8 cellular contexts compared by ENCODE assay signal in the genomic region with DNA sequence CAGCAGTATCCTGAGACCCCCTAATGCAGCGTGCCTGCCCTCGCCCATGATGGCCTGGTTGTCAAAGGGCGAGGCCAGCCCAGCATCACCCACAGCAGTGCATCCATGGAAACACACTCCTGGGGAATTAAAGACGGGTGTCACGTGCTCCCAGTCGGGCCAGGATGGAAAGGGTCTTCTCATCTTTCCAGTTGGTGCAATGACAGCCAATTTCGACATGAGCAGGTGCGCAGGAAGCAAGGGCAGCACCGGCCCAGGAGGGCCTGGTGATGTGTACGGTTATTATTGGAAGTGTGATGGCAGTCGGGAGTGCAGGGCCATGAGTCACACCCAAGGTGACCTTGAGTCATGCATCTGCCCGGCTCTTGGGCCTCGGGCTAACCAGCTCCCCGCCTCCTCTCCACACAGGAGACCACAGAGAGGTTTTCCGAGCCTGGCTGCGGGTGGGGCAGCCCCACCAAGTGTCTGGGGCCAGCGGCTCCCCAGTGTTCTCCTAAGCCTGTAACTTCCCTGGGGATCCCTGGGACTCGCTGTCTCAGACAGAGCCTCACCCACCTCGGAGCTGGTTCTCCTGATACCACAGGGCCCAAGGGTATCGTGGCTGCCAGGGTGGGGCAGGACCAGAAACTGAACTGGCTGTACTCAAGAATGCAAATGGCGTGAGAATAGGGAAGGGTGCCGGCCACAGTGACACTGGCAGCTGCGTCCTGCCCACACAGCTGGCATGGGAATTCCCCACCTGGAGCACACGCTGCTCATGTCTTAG.
A peak's percentile ranks its signal among the peaks of the same experiment; 100 is the strongest.
DNase-seq lines count a peak whose midpoint lies in the region; ATAC-seq and TF ChIP-seq lines count a peak whose summit lies in the region.

No MANE protein-coding gene starts in this region.

- no peak overlapping the region for H3K27ac ChIP-seq in sigmoid colon

- H3K27me3 Mint-ChIP-seq in brain, result no peaks in the 10 kb centered on the region
- no peaks in the 10 kb centered on the region for H3K27me3 Mint-ChIP-seq in activated naive CD4-positive, alpha-beta T cell treated with anti-CD3 and anti-CD28 coated beads for 36 hours (ENCODE audit: low read depth)
- H3K27me3 Mint-ChIP-seq in activated T-helper 2 cell treated with anti-CD3 and anti-CD28 coated beads, Interferon-gamma antibody, Interleukin-2, Interleukin-4, amounts not matched to agents 10 μg/mL and 5 μg/mL and 100 μg/mL, durations not matched to agents 14 hours and 24 hours and 36 hours (ENCODE audit: low read depth), result peaks cover 7% of the 10 kb centered on the region

- CTCF ChIA-PET in activated naive CD4-positive, alpha-beta T cell treated with anti-CD3 and anti-CD28 coated beads for 36 hours (lab: Charles Lee), result no interaction called here

- ATAC-seq in GM21367 (IDR thresholded peaks at IDR 0.05; ENCODE audit: unreplicated experiment), result peak; percentile 57

- DNase-seq in CD1c-positive myeloid dendritic cell (ENCODE audit: extremely low spot score) (peak; percentile 74), NCI-H1436 treated with DMSO at 0.1 percent for 48 hours (lab: John Stamatoyannopoulos, UW) (peak; percentile 65), sigmoid colon (peak; percentile 61), NCI-H2029 treated with DMSO at 0.1 percent for 48 hours (lab: John Stamatoyannopoulos, UW) (no peak)
- no peak for DNase-seq in activated naive CD4-positive, alpha-beta T cell treated with anti-CD3 and anti-CD28 coated beads for 36 hours
- DNase-seq in activated T-helper 2 cell treated with anti-CD3 and anti-CD28 coated beads, Interferon-gamma antibody, Interleukin-2, Interleukin-4, amounts not matched to agents 10 μg/mL and 5 μg/mL and 100 μg/mL, durations not matched to agents 14 hours and 24 hours and 36 hours (ENCODE audit: low spot score), result no peak

- intact Hi-C loops in sigmoid colon (cut with DNase I), result no loop called here
- intact Hi-C loops in activated naive CD4-positive, alpha-beta T cell treated with anti-CD3 and anti-CD28 coated beads for 36 hours (cut with micrococcal nuclease), result no loop called here
- intact Hi-C loops in activated T-helper 2 cell treated with anti-CD3 and anti-CD28 coated beads, Interferon-gamma antibody, Interleukin-2, Interleukin-4, amounts not matched to agents 10 μg/mL and 5 μg/mL and 100 μg/mL, durations not matched to agents 14 hours and 24 hours and 36 hours (cut with micrococcal nuclease), result no loop called here

- no peak for TF ChIP-seq CTCF in brain (conservative IDR thresholded peaks at IDR 0.05)
- no peak for TF ChIP-seq CTCF in sigmoid colon (IDR thresholded peaks at IDR 0.05)

- no peak overlapping the region for H3K4me3 ChIP-seq in sigmoid colon

- 72 to 76% methylated on average over 24 of the region's 24 CpGs for WGBS in sigmoid colon, 2 donors

- H3K27ac Mint-ChIP-seq in brain, result peak overlapping the region in 3 of 5 experiments; percentile 12 to 79 (median 77)
- no peak overlapping the region for H3K27ac Mint-ChIP-seq in activated naive CD4-positive, alpha-beta T cell treated with anti-CD3 and anti-CD28 coated beads for 36 hours
- no peak overlapping the region for H3K27ac Mint-ChIP-seq in activated T-helper 2 cell treated with anti-CD3 and anti-CD28 coated beads, Interferon-gamma antibody, Interleukin-2, Interleukin-4, amounts not matched to agents 10 μg/mL and 5 μg/mL and 100 μg/mL, durations not matched to agents 14 hours and 24 hours and 36 hours

- TF ChIP-seq POLR2A in sigmoid colon (IDR thresholded peaks at IDR 0.05), result no peak

- H3K4me1 ChIP-seq in sigmoid colon, result no peaks in the 10 kb centered on the region

- H3K9me3 ChIP-seq in sigmoid colon, result no peaks in the 10 kb centered on the region

- TF ChIP-seq EP300 in sigmoid colon (IDR thresholded peaks at IDR 0.05), result no peak

- no peaks in the 10 kb centered on the region for H3K36me3 Mint-ChIP-seq in brain
- no peaks in the 10 kb centered on the region for H3K36me3 Mint-ChIP-seq in activated naive CD4-positive, alpha-beta T cell treated with anti-CD3 and anti-CD28 coated beads for 36 hours (ENCODE audit: low read depth)
- H3K36me3 Mint-ChIP-seq in activated T-helper 2 cell treated with anti-CD3 and anti-CD28 coated beads, Interferon-gamma antibody, Interleukin-2, Interleukin-4, amounts not matched to agents 10 μg/mL and 5 μg/mL and 100 μg/mL, durations not matched to agents 14 hours and 24 hours and 36 hours (ENCODE audit: low read depth), result no peaks in the 10 kb centered on the region

- peaks cover 55% of the 10 kb centered on the region for H3K4me1 Mint-ChIP-seq in brain
- no peaks in the 10 kb centered on the region for H3K4me1 Mint-ChIP-seq in activated naive CD4-positive, alpha-beta T cell treated with anti-CD3 and anti-CD28 coated beads for 36 hours (ENCODE audit: low read depth)
- peaks cover 7% of the 10 kb centered on the region for H3K4me1 Mint-ChIP-seq in activated T-helper 2 cell treated with anti-CD3 and anti-CD28 coated beads, Interferon-gamma antibody, Interleukin-2, Interleukin-4, amounts not matched to agents 10 μg/mL and 5 μg/mL and 100 μg/mL, durations not matched to agents 14 hours and 24 hours and 36 hours (ENCODE audit: low read depth)

- no peaks in the 10 kb centered on the region for H3K36me3 ChIP-seq in sigmoid colon

- H3K4me3 Mint-ChIP-seq in brain, result no peak overlapping the region
- H3K4me3 Mint-ChIP-seq in activated naive CD4-positive, alpha-beta T cell treated with anti-CD3 and anti-CD28 coated beads for 36 hours, result no peak overlapping the region
- H3K4me3 Mint-ChIP-seq in activated T-helper 2 cell treated with anti-CD3 and anti-CD28 coated beads, Interferon-gamma antibody, Interleukin-2, Interleukin-4, amounts not matched to agents 10 μg/mL and 5 μg/mL and 100 μg/mL, durations not matched to agents 14 hours and 24 hours and 36 hours (ENCODE audit: low read depth), result no peak overlapping the region

- no peaks in the 10 kb centered on the region for H3K27me3 ChIP-seq in sigmoid colon

- peaks cover 0 to 4% (median 0%) of the 10 kb centered on the region in 5 experiments for H3K9me3 Mint-ChIP-seq in brain
- H3K9me3 Mint-ChIP-seq in activated naive CD4-positive, alpha-beta T cell treated with anti-CD3 and anti-CD28 coated beads for 36 hours, result no peaks in the 10 kb centered on the region
- no peaks in the 10 kb centered on the region for H3K9me3 Mint-ChIP-seq in activated T-helper 2 cell treated with anti-CD3 and anti-CD28 coated beads, Interferon-gamma antibody, Interleukin-2, Interleukin-4, amounts not matched to agents 10 μg/mL and 5 μg/mL and 100 μg/mL, durations not matched to agents 14 hours and 24 hours and 36 hours

Comparison
In these comparisons a context has a peak if more than half of its experiments do, and no peak if none do; other contexts are left out.
1. DNase-seq: peak in CD1c-positive myeloid dendritic cell (single experiment), NCI-H1436 treated with DMSO at 0.1 percent for 48 hours (single experiment) and sigmoid colon (single experiment); none in NCI-H2029 treated with DMSO at 0.1 percent for 48 hours (single experiment), activated naive CD4-positive, alpha-beta T cell treated with anti-CD3 and anti-CD28 coated beads for 36 hours (single experiment) and activated T-helper 2 cell treated with anti-CD3 and anti-CD28 coated beads, Interferon-gamma antibody, Interleukin-2, Interleukin-4, amounts not matched to agents 10 μg/mL and 5 μg/mL and 100 μg/mL, durations not matched to agents 14 hours and 24 hours and 36 hours (single experiment).
2. H3K27ac Mint-ChIP-seq: peak in brain (3 of 5); none in activated naive CD4-positive, alpha-beta T cell treated with anti-CD3 and anti-CD28 coated beads for 36 hours (single experiment) and activated T-helper 2 cell treated with anti-CD3 and anti-CD28 coated beads, Interferon-gamma antibody, Interleukin-2, Interleukin-4, amounts not matched to agents 10 μg/mL and 5 μg/mL and 100 μg/mL, durations not matched to agents 14 hours and 24 hours and 36 hours (single experiment).